12 cellular contexts compared by ENCODE assay signal in the genomic region with DNA sequence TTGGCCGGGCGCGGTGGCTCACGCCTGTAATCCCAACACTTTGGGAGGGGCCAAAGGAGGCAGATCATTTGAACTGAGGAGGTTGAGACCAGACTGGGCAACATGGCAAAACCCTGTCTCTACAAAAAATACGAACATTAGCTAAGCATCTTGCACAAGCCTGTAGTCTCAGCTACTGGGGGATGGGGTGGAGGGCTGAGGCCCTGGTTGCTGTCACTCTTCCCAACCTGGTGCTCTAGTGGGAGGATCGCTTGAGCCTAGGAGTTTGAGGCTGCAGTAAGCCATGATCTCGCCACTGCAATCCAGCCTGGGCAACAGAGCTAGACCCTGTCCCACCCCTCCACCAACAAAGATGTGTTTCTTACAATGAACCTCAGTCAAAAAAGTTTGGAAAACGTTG. TPM values are rescaled to one million over a fixed set of nuclear protein-coding genes. Genes with fewer than 3 reads are reported as not detected.
DNase-seq lines count a peak whose midpoint lies in the region; ATAC-seq, FAIRE-seq and TF ChIP-seq lines count a peak whose summit lies in the region.
"Had no signal": no experiment of that assay in that cellular context is flagged by ENCODE, and none has a peak within 500 bp of the region (broad histone marks: within the 10 kb centered on the region; RNA-seq: fewer than 3 reads in every experiment).

No MANE protein-coding gene starts in this region.

- H3K9me2 ChIP-seq in Loucy (replicated peaks; ENCODE audit: low read depth, low read length): no peaks in the 10 kb centered on the region

- TF ChIP-seq RAD21 in K562 (CRISPR knock-in tag; conservative IDR thresholded peaks at IDR 0.05 in 1 of 2, IDR thresholded peaks at IDR 0.05 in 1 of 2): no peak

- TF ChIP-seq CTCF in Loucy (conservative IDR thresholded peaks at IDR 0.05; ENCODE audit: low read length): no peak
- no peak for TF ChIP-seq CTCF in K562 (IDR thresholded peaks at IDR 0.05 in 2 of 3, conservative IDR thresholded peaks at IDR 0.05 in 1 of 3; ENCODE audit: insufficient read depth in 2 of 3, low read depth in 1 of 3, low read length in 3 of 3)

- CTCF ChIA-PET in K562 (lab: Yijun Ruan, JAX; ENCODE audit: low intra/inter-chr PET ratio): no interaction called here

- H3F3A ChIP-seq in Loucy (ENCODE audit: low read depth): no peaks in the 10 kb centered on the region

- no TSS peak for BruUV-seq in K562 (replicated peaks; lab: Mats Ljungman, UMichigan)

- POLR2A ChIA-PET in K562 (lab: Yijun Ruan, JAX): interaction anchor here (0.6 to 1.4 kb wide), 4 partner anchors 12 to 153 kb away, joined by 3 to 7 read pairs (median 3); no protein-coding TSS in a partner anchor

- H3K79me2 ChIP-seq in Loucy (ENCODE audit: insufficient read depth, low read length) (peaks cover 78% of the 10 kb centered on the region), K562 (ENCODE audit: control insufficient read depth, insufficient read depth, low read length) (peaks cover 60% of the 10 kb centered on the region)

- TF ChIP-seq POLR2A in K562 (conservative IDR thresholded peaks at IDR 0.05): no peak

- peak overlapping the region; percentile 87 to 98 (median 93) for H3K4me2 ChIP-seq in BLaER1 treated with 17β-estradiol and CSF1 and Interleukin-3, amounts not matched to agents 10 nM and 100 nM
- H3K4me2 ChIP-seq in Loucy (ENCODE audit: low read depth, low read length, poor library complexity, severe bottlenecking) (peak overlapping the region; percentile 87), K562 (ENCODE audit: insufficient read depth, low read length) (peak overlapping the region; percentile 90; the same call in 1 of the 2 replicates)

- peaks cover 0 to 30% (median 15%) of the 10 kb centered on the region in 11 experiments; a peak in 15 of 22 replicates for H3K36me3 ChIP-seq in BLaER1 treated with 17β-estradiol and CSF1 and Interleukin-3, amounts not matched to agents 10 nM and 100 nM
- H3K36me3 ChIP-seq in Loucy (ENCODE audit: insufficient read depth, low read length) (peaks cover 4% of the 10 kb centered on the region; the same call in 1 of the 2 replicates), K562 (ENCODE audit: control insufficient read depth, insufficient read depth, low read length) (no peaks in the 10 kb centered on the region), muscle layer of colon (ENCODE audit: insufficient read depth, low read length) (no peaks in the 10 kb centered on the region)

- 58% methylated on average over 8 of the region's 8 CpGs for WGBS in K562 (ENCODE audit: insufficient coverage, low coverage, missing lambda C conversion rate)

- peaks cover 37 to 66% (median 59%) of the 10 kb centered on the region in 10 experiments for H3K4me1 ChIP-seq in BLaER1 treated with 17β-estradiol and CSF1 and Interleukin-3, amounts not matched to agents 10 nM and 100 nM
- H3K4me1 ChIP-seq in Loucy (ENCODE audit: insufficient read depth, low read length, poor library complexity, severe bottlenecking) (peaks cover 65% of the 10 kb centered on the region), K562 (replicated peaks in 1 of 2; ENCODE audit: control insufficient read depth in 2 of 2, insufficient read depth in 2 of 2, low read length in 2 of 2) (peaks cover 17 to 30% of the 10 kb centered on the region in 2 experiments), muscle layer of colon (ENCODE audit: insufficient read depth, low read length) (peaks cover 28% of the 10 kb centered on the region)

- H4K20me1 ChIP-seq in BLaER1 treated with 17β-estradiol and CSF1 and Interleukin-3, amounts not matched to agents 10 nM and 100 nM: peaks cover 0 to 61% (median 39%) of the 10 kb centered on the region in 11 experiments; a peak in 17 of 22 replicates
- H4K20me1 ChIP-seq in Loucy (ENCODE audit: insufficient read depth, low read length, poor library complexity, severe bottlenecking): peaks cover 59% of the 10 kb centered on the region
- peaks cover 35% of the 10 kb centered on the region for H4K20me1 ChIP-seq in K562 (replicated peaks; ENCODE audit: control insufficient read depth, insufficient read depth, low read length)

- H3K4me3 ChIP-seq in BLaER1 treated with 17β-estradiol and CSF1 and Interleukin-3, amounts not matched to agents 10 nM and 100 nM: peak overlapping the region in 7 of 10 experiments; percentile 70 to 100 (median 94); a peak in 16 of 20 replicates
- H3K4me3 ChIP-seq in Loucy (ENCODE audit: low read length, poor library complexity, severe bottlenecking) (peak overlapping the region; percentile 99), K562 (no peak overlapping the region; the same call in 1 of the 2 replicates), muscle layer of colon (ENCODE audit: low read depth in 1 of 2, low read length in 2 of 2) (no peak overlapping the region)

- H3K9ac ChIP-seq in BLaER1 treated with 17β-estradiol and CSF1 and Interleukin-3, amounts not matched to agents 10 nM and 100 nM: peak overlapping the region in 9 of 11 experiments; percentile 79 to 99 (median 90); a peak in 18 of 22 replicates
- H3K9ac ChIP-seq in Loucy (ENCODE audit: low read depth, low read length, poor library complexity, severe bottlenecking): peak overlapping the region; percentile 97
- no peak overlapping the region for H3K9ac ChIP-seq in K562 (ENCODE audit: insufficient read depth in 1 of 2, low read depth in 2 of 2, low read length in 2 of 2)
- H3K9ac ChIP-seq in muscle layer of colon (ENCODE audit: low read length): no peak overlapping the region

- intact Hi-C loops in K562 (cut with micrococcal nuclease): loop anchor here (5.0 kb wide), 1 partner anchor 37 kb away; no protein-coding TSS in a partner anchor

- no peaks in the 10 kb centered on the region for H3K9me3 ChIP-seq in BLaER1 treated with 17β-estradiol and CSF1 and Interleukin-3, amounts not matched to agents 10 nM and 100 nM (replicated peaks in 1 of 11)
- H3K9me3 ChIP-seq in Loucy (ENCODE audit: insufficient read depth, low read depth, low read length) (no peaks in the 10 kb centered on the region), K562 (replicated peaks; ENCODE audit: control insufficient read depth, insufficient read depth, low read depth, low read length) (no peaks in the 10 kb centered on the region), muscle layer of colon (ENCODE audit: low read length) (no peaks in the 10 kb centered on the region)

- no peaks in the 10 kb centered on the region for H3K27me3 ChIP-seq in BLaER1 treated with 17β-estradiol and CSF1 and Interleukin-3, amounts not matched to agents 10 nM and 100 nM
- H3K27me3 ChIP-seq in Loucy (ENCODE audit: insufficient read depth, low read length, poor library complexity, severe bottlenecking) (peaks cover 5% of the 10 kb centered on the region), K562 (ENCODE audit: control insufficient read depth in 2 of 2, insufficient read depth in 2 of 2, low read length in 2 of 2) (peaks cover 0 to 5% of the 10 kb centered on the region in 2 experiments; a peak in 2 of 5 replicates), muscle layer of colon (ENCODE audit: control insufficient read depth in 1 of 2, insufficient read depth in 2 of 2, low read length in 2 of 2) (no peaks in the 10 kb centered on the region)

- in situ Hi-C loops in K562 (cut with MboI): no loop called here

- no peak for DNase-seq in K562 (ENCODE audit: extremely low read depth in 1 of 4, low spot score in 3 of 4)
- DNase-seq in NCI-H146 (lab: John Stamatoyannopoulos, UW): no peak
- no peak for DNase-seq in cortex of kidney (lab: John Stamatoyannopoulos, UW)
- no peak for DNase-seq in foreskin melanocyte
- DNase-seq: effector memory CD4-positive, alpha-beta T cell; left colon; NCI-H1105; SHP77 had no signal

- ATAC-seq in K562 (no peak), GM19452 (IDR thresholded peaks at IDR 0.05; ENCODE audit: unreplicated experiment) (no peak)
- ATAC-seq: left colon had no signal

- TF ChIP-seq EP300 in K562 (IDR thresholded peaks at IDR 0.05; ENCODE audit: low read length): no peak

- no peak for FAIRE-seq in K562 (lab: Jason Lieb, UNC)

- H2AFZ ChIP-seq in Loucy (ENCODE audit: low read length): no peak overlapping the region
- H2AFZ ChIP-seq in K562 (ENCODE audit: low read depth, low read length): peak overlapping the region; percentile 21; the same call in 1 of the 2 replicates

- H3K27ac ChIP-seq in BLaER1 treated with 17β-estradiol and CSF1 and Interleukin-3, amounts not matched to agents 10 nM and 100 nM: peak overlapping the region in 9 of 11 experiments; percentile 11 to 96 (median 94); a peak in 15 of 22 replicates
- H3K27ac ChIP-seq in K562 (ENCODE audit: extremely low read depth, low read depth, low read length) (no peak overlapping the region), muscle layer of colon (ENCODE audit: low read depth, low read length) (peak overlapping the region; percentile 19)

- no peaks in the 10 kb centered on the region for H3K9me1 ChIP-seq in K562 (ENCODE audit: control insufficient read depth, insufficient read depth, low read length)

RNA-seq across cellular contexts. Expression of gene PHGDH, which starts 2.8 kb away (rescaled TPM):
- 36.0 and 39.7 TPM in 2 replicates for total RNA-seq in K562 (2011; cell fraction: chromatin; rRNA removed; ENCODE audit: low replicate concordance)
- 29.1 and 29.2 TPM in 2 replicates for total RNA-seq in K562 (2011; cell fraction: nucleolus; rRNA removed)
- total RNA-seq in K562 (2011; cell fraction: nucleoplasm; rRNA removed): 31.7 TPM in 2 replicates
- total RNA-seq in K562 (2014; rRNA removed) (59.3 and 65.5 TPM in 2 replicates), K562 (2014; rRNA removed; fragmentation: Illumina TruSeq; extraction: Trizol) (36.2 and 36.8 TPM in 2 replicates), K562 (2015; rRNA removed; fragmentation: Illumina TruSeq; extraction: Trizol) (12.1 and 12.9 TPM in 2 replicates), K562 (2021) (61.6 and 78.8 TPM in 2 replicates)
- polyA plus RNA-seq in K562 (2011; rRNA removed) (6.7 and 25.1 TPM in 2 replicates), K562 (2014; fragmentation: Illumina TruSeq; extraction: Trizol) (57.9 and 63.6 TPM in 2 replicates), K562 (2014; fragmentation: Nextera tagmentation; extraction: Ambion mirVana) (10 to 100 TPM in 1 of 2 experiments, 1 to 10 TPM in 1; 8.6 to 14.7 TPM), K562 (2014; rRNA removed) (71.5 and 84.2 TPM in 2 replicates)
- 7.6 and 14.9 TPM in 2 replicates for polyA plus RNA-seq in K562 (2011; cell fraction: cytosol; rRNA removed)
- polyA plus RNA-seq in K562 (2011; cell fraction: nucleus; rRNA removed): 12.3 and 25.6 TPM in 2 replicates
- polyA plus RNA-seq in K562 (2012): 40.8 and 809 TPM in 2 replicates
- polyA minus RNA-seq in K562 (2011; rRNA and poly(A)+ RNA removed): 11.2 and 33.6 TPM in 2 replicates
- polyA minus RNA-seq in K562 (2011; cell fraction: cytosol; rRNA and poly(A)+ RNA removed): 5.7 and 28.2 TPM in 2 replicates
- polyA minus RNA-seq in K562 (2011; cell fraction: nucleus; rRNA and poly(A)+ RNA removed): 7.8 and 23.7 TPM in 2 replicates

RNA-seq across cellular contexts. Expression of gene HMGCS2, which starts 54.1 kb away (rescaled TPM):
- not detected in 2 replicates for total RNA-seq in K562 (2011; cell fraction: chromatin; rRNA removed; ENCODE audit: low replicate concordance)
- total RNA-seq in K562 (2011; cell fraction: nucleolus; rRNA removed): not detected in 2 replicates
- not detected in 2 replicates for total RNA-seq in K562 (2011; cell fraction: nucleoplasm; rRNA removed)
- total RNA-seq in K562 (2014; rRNA removed) (not detected in 2 replicates), K562 (2014; rRNA removed; fragmentation: Illumina TruSeq; extraction: Trizol) (not detected in 2 replicates), K562 (2015; rRNA removed; fragmentation: Illumina TruSeq; extraction: Trizol) (not detected in 2 replicates), K562 (2021) (0.13 and 0.18 TPM in 2 replicates)
- polyA plus RNA-seq in K562 (2011; rRNA removed) (not detected in 2 replicates), K562 (2014; fragmentation: Illumina TruSeq; extraction: Trizol) (not detected in 2 replicates), K562 (2014; fragmentation: Nextera tagmentation; extraction: Ambion mirVana) (not detected), K562 (2014; rRNA removed) (not detected in 2 replicates)
- not detected in 2 replicates for polyA plus RNA-seq in K562 (2011; cell fraction: cytosol; rRNA removed)
- not detected in 2 replicates for polyA plus RNA-seq in K562 (2011; cell fraction: nucleus; rRNA removed)
- not detected in 2 replicates for polyA plus RNA-seq in K562 (2012)
- not detected in 2 replicates for polyA minus RNA-seq in K562 (2011; rRNA and poly(A)+ RNA removed)
- polyA minus RNA-seq in K562 (2011; cell fraction: cytosol; rRNA and poly(A)+ RNA removed): not detected in 2 replicates
- not detected in 2 replicates for polyA minus RNA-seq in K562 (2011; cell fraction: nucleus; rRNA and poly(A)+ RNA removed)

Comparison
In these comparisons a context has a peak if more than half of its experiments do, and no peak if none do; other contexts are left out.
1. H3K4me3 ChIP-seq: peak in BLaER1 treated with 17β-estradiol and CSF1 and Interleukin-3, amounts not matched to agents 10 nM and 100 nM (7 of 10) and Loucy (single experiment); none in K562 (single experiment) and muscle layer of colon (0 of 2).
2. H3K9ac ChIP-seq: peak in BLaER1 treated with 17β-estradiol and CSF1 and Interleukin-3, amounts not matched to agents 10 nM and 100 nM (9 of 11) and Loucy (single experiment); none in K562 (0 of 2) and muscle layer of colon (single experiment).
3. Peak in every context shown above with its lines, with median percentiles within 50 percentile points of each other: H3K4me2 ChIP-seq.